ENCODE assay signal across 7 cellular contexts in the genomic region with DNA sequence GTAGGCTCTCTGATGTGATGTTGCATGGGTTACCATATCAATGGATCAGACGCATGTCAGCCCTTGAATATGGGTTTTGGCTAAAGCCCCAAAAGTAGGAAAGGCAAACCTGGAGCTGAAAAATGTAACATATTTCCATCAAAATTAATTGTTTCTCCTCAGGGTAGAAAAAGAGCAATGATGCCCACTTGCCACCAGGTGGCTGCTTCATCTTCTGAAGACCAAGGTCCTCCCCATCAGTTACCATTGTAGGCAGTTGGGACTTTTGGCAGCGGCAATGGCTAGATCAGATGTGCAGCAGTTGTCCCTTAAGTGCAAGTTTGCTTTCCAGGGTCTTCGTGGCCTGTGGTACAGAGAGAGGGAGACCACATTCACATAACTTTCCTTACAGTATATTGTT.
DNase-seq lines count a peak whose midpoint lies in the region; ATAC-seq and TF ChIP-seq lines count a peak whose summit lies in the region.

No MANE protein-coding gene starts in this region.

- DNase-seq in EH (ENCODE audit: low read depth) (peak; percentile 27), GM19240 (ENCODE audit: insufficient read length, low spot score) (peak; percentile 2), RWPE2 (ENCODE audit: low spot score) (no peak), fibroblast of pulmonary artery (ENCODE audit: low read depth) (peak; percentile 47), T1000 (lab: John Stamatoyannopoulos, UW) (no peak), gastrocnemius medialis (no peak)

- H3K4me3 ChIP-seq in RWPE2 (ENCODE audit: severe bottlenecking), result no peak overlapping the region
- no peak overlapping the region for H3K4me3 ChIP-seq in fibroblast of pulmonary artery (replicated peaks; ENCODE audit: low read depth, low read length)
- H3K4me3 ChIP-seq in gastrocnemius medialis, result no peak overlapping the region

- in situ Hi-C loops in gastrocnemius medialis (cut with MboI; ENCODE audit: low sequenced_read_pairs in 4 of 4), result loop anchor here in 1 of 4 donors (25.0 kb wide), 1 partner anchor 561 kb away; no protein-coding TSS in a partner anchor

- ATAC-seq in HG03159 (IDR thresholded peaks at IDR 0.05; ENCODE audit: unreplicated experiment) (peak; percentile 90), RWPE2 (ENCODE audit: low read depth) (peak; percentile 60), gastrocnemius medialis (no peak)

- TF ChIP-seq CTCF in RWPE2 (IDR thresholded peaks at IDR 0.05; ENCODE audit: poor library complexity, severe bottlenecking) (peak; percentile 49), fibroblast of pulmonary artery (IDR thresholded peaks at IDR 0.05; ENCODE audit: low read length, missing control alignments) (peak; percentile 53), gastrocnemius medialis (IDR thresholded peaks at IDR 0.05 in 4 of 5, conservative IDR thresholded peaks at IDR 0.05 in 1 of 5) (peak in 2 of 5 experiments; percentile 14 to 37)

- no peaks in the 10 kb centered on the region for H3K4me1 ChIP-seq in RWPE2 (ENCODE audit: insufficient read depth, poor library complexity, severe bottlenecking)
- no peaks in the 10 kb centered on the region for H3K4me1 ChIP-seq in gastrocnemius medialis

- no peak overlapping the region for H3K27ac ChIP-seq in RWPE2 (ENCODE audit: poor library complexity, severe bottlenecking)
- no peak overlapping the region for H3K27ac ChIP-seq in gastrocnemius medialis

- no peak for TF ChIP-seq POLR2A in gastrocnemius medialis (IDR thresholded peaks at IDR 0.05)

- H3K36me3 ChIP-seq in RWPE2 (ENCODE audit: low read depth), result no peaks in the 10 kb centered on the region
- H3K36me3 ChIP-seq in gastrocnemius medialis, result no peaks in the 10 kb centered on the region

- no peaks in the 10 kb centered on the region for H3K9me3 ChIP-seq in RWPE2 (ENCODE audit: severe bottlenecking)
- no peaks in the 10 kb centered on the region for H3K9me3 ChIP-seq in gastrocnemius medialis

- peaks cover 9% of the 10 kb centered on the region for H3K27me3 ChIP-seq in RWPE2 (ENCODE audit: insufficient read depth, poor library complexity, severe bottlenecking)
- H3K27me3 ChIP-seq in gastrocnemius medialis, result no peaks in the 10 kb centered on the region

- intact Hi-C loops in gastrocnemius medialis (cut with DNase I; ENCODE audit: low total_unique reads), result no loop called here

Comparison
In these comparisons a context has a peak if more than half of its experiments do, and no peak if none do; other contexts are left out.
1. DNase-seq: peak in EH (single experiment), GM19240 (single experiment) and fibroblast of pulmonary artery (single experiment); none in RWPE2 (single experiment), T1000 (single experiment) and gastrocnemius medialis (0 of 2).
2. ATAC-seq: peak in HG03159 (single experiment) and RWPE2 (single experiment); none in gastrocnemius medialis (0 of 2).